10 cellular contexts compared by ENCODE assay signal in genomic region chr3:114756506-114757279, GRCh38.
A peak's percentile ranks its signal among the peaks of the same experiment; 100 is the strongest.
DNase-seq lines count a peak whose midpoint lies in the region; ATAC-seq and TF ChIP-seq lines count a peak whose summit lies in the region.
"Had no signal": no experiment of that assay in that cellular context is flagged by ENCODE, and none has a peak within 500 bp of the region (broad histone marks: within the 10 kb centered on the region; RNA-seq: fewer than 3 reads in every experiment).

No MANE protein-coding gene starts in this region.

- H3K27me3 ChIP-seq in muscle layer of duodenum (ENCODE audit: low read depth, low read length) (no peaks in the 10 kb centered on the region), H7 (ENCODE audit: control insufficient read depth, insufficient read depth, low read length) (no peaks in the 10 kb centered on the region)
- H3K27me3 ChIP-seq: cardiac muscle cell had no signal

- CTCF ChIA-PET in GM10248 (lab: Yijun Ruan, JAX), result no interaction called here

- no peaks in the 10 kb centered on the region for H3K4me1 ChIP-seq in muscle layer of duodenum (ENCODE audit: control insufficient read depth in 1 of 2, insufficient read depth in 2 of 2, low read length in 2 of 2)

- ATAC-seq in GM21723 (IDR thresholded peaks at IDR 0.05; ENCODE audit: unreplicated experiment) (peak; percentile 85), T-helper 17 cell (no peak)
- ATAC-seq: PC-3 had no signal

- TF ChIP-seq CTCF in GM10248 (IDR thresholded peaks at IDR 0.05; ENCODE audit: control extremely low read depth, extremely low read depth, low read depth, missing control alignments), result no peak

- H3K27ac Mint-ChIP-seq in T-helper 17 cell, result no peak overlapping the region

- H3K9me3 ChIP-seq in muscle layer of duodenum (ENCODE audit: control insufficient read depth in 1 of 2, low read length in 2 of 2) (no peaks in the 10 kb centered on the region), T-helper 17 cell (ENCODE audit: control insufficient read depth, low read length, poor library complexity, severe bottlenecking) (no peaks in the 10 kb centered on the region)

- DNase-seq in GM10248 (ENCODE audit: extremely low spot score) (peak; percentile 12), NCI-H446 treated with DMSO at 0.1 percent for 48 hours (lab: John Stamatoyannopoulos, UW) (peak; percentile 63), H7 (no peak), iPS-NIHi11 (ENCODE audit: low spot score) (no peak), T-helper 17 cell (no peak), NCI-H187 (lab: John Stamatoyannopoulos, UW) (no peak)
- DNase-seq: PC-3 had no signal

- no peaks in the 10 kb centered on the region for H3K27me3 Mint-ChIP-seq in T-helper 17 cell

- H3K4me3 Mint-ChIP-seq in T-helper 17 cell, result no peak overlapping the region

- POLR2A ChIA-PET in GM10248 (lab: Yijun Ruan, JAX), result interaction anchor here (0.7 kb wide), 1 partner anchor 390 kb away, joined by 3 read pairs; the partner anchor contains the start of gene ZBTB20

- no peaks in the 10 kb centered on the region for H3K36me3 ChIP-seq in muscle layer of duodenum (ENCODE audit: control insufficient read depth in 1 of 2, insufficient read depth in 2 of 2, low read length in 2 of 2)
- H3K36me3 ChIP-seq in H7 (replicated peaks; ENCODE audit: control insufficient read depth, insufficient read depth, low read length), result no peaks in the 10 kb centered on the region
- H3K36me3 ChIP-seq: cardiac muscle cell had no signal

- no peak overlapping the region for H3K4me3 ChIP-seq in muscle layer of duodenum (ENCODE audit: low read depth in 1 of 2, low read length in 2 of 2)
- no peak overlapping the region for H3K4me3 ChIP-seq in H7 (ENCODE audit: insufficient read depth, low read depth, low read length)
- H3K4me3 ChIP-seq: cardiac muscle cell had no signal

- H3K27ac ChIP-seq in muscle layer of duodenum (ENCODE audit: low read length), result peak overlapping the region; percentile 35
- H3K27ac ChIP-seq: cardiac muscle cell had no signal

- peaks cover 11% of the 10 kb centered on the region for H3K4me1 Mint-ChIP-seq in T-helper 17 cell

- peaks cover 2% of the 10 kb centered on the region for H3K36me3 Mint-ChIP-seq in T-helper 17 cell (ENCODE audit: low read depth)

Comparison
In these comparisons a context has a peak if more than half of its experiments do, and no peak if none do; other contexts are left out.
1. DNase-seq: peak in GM10248 (single experiment) and NCI-H446 treated with DMSO at 0.1 percent for 48 hours (single experiment); none in H7 (single experiment), iPS-NIHi11 (single experiment), T-helper 17 cell (0 of 3) and NCI-H187 (0 of 2).